10 cellular contexts compared by ENCODE assay signal in the genomic region with DNA sequence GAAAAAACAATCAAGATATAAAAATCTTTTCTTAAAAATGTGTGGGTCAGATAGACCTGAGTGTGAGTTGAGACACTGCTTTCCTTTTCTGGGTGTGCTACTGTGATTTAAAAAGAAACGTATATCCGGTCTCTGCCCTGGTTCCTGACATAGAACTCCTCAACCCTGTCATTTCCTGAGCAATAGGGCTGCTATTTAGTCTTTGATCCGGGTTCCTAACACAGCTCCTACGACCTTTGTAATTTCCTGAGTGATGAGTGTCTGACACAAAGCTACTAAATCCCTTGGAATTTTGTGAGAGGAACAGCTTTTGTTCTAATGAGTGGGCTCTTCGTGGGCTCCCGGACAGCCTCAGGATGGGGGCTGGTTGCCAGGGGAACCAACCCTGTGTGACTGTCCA.
DNase-seq lines count a peak whose midpoint lies in the region; ATAC-seq and TF ChIP-seq lines count a peak whose summit lies in the region.
"Had no signal": no experiment of that assay in that cellular context is flagged by ENCODE, and none has a peak within 500 bp of the region (broad histone marks: within the 10 kb centered on the region; RNA-seq: fewer than 3 reads in every experiment).

No MANE protein-coding gene starts in this region.

- H3K36me3 ChIP-seq in HUES6 (ENCODE audit: control insufficient read depth, insufficient read depth, low read length) (peaks cover 3% of the 10 kb centered on the region), right lobe of liver (peaks cover 0 to 12% (median 0%) of the 10 kb centered on the region in 4 donors)

- intact Hi-C loops in right lobe of liver (cut with DNase I) = loop anchor here in 1 of 2 donors (10.0 kb wide), 1 partner anchor 154 kb away; no protein-coding TSS in a partner anchor

- WGBS in right lobe of liver (ENCODE audit: insufficient coverage, low coverage, low lambda C conversion rate, missing lambda C conversion rate) = 17% methylated on average over 6 of the region's 6 CpGs

- H3K27me3 ChIP-seq in HUES6 (ENCODE audit: control insufficient read depth, insufficient read depth, low read length) (no peaks in the 10 kb centered on the region), right lobe of liver (no peaks in the 10 kb centered on the region)

- DNase-seq in COLO829 (ENCODE audit: low spot score) (peak; percentile 7), right lobe of liver (no peak), substantia nigra (lab: John Stamatoyannopoulos, UW) (no peak)
- peak; percentile 55 for DNase-seq in central memory CD4-positive, alpha-beta T cell
- DNase-seq in effector CD4-positive, alpha-beta T cell = no peak
- DNase-seq in activated effector memory CD4-positive, alpha-beta T cell treated with anti-CD3 and anti-CD28 coated beads, Interleukin-2, amount 50 U/mL, for 16 hours = no peak
- DNase-seq: NCI-H187 treated with DMSO at 0.1 percent for 48 hours, T-helper 9 cell had no signal

- peaks cover 36% of the 10 kb centered on the region for H3K4me1 ChIP-seq in HUES6 (ENCODE audit: control insufficient read depth, insufficient read depth, low read length)
- H3K4me1 ChIP-seq in right lobe of liver = no peaks in the 10 kb centered on the region

- H3K27ac ChIP-seq in HUES6 (ENCODE audit: low read depth, low read length) = 0 out of 2 replicates have a peak overlapping the region, but pooled peaks have one; percentile 50
- no peak overlapping the region for H3K27ac ChIP-seq in right lobe of liver
- H3K27ac ChIP-seq in substantia nigra (ENCODE audit: low read depth, low read length, poor library complexity, severe bottlenecking) = no peak overlapping the region

- ATAC-seq in right lobe of liver (peak; percentile 40 to 82 (median 62)), GM18502 (IDR thresholded peaks at IDR 0.05; ENCODE audit: poor library complexity, unreplicated experiment) (no peak)

- no peak for TF ChIP-seq POLR2A in right lobe of liver (IDR thresholded peaks at IDR 0.05)

- no peak overlapping the region for H3K9ac ChIP-seq in HUES6 (ENCODE audit: low read length)

- H3K9me3 ChIP-seq in HUES6 (ENCODE audit: control insufficient read depth, insufficient read depth, low read depth, low read length) (no peaks in the 10 kb centered on the region), right lobe of liver (no peaks in the 10 kb centered on the region)

- TF ChIP-seq CTCF in right lobe of liver (IDR thresholded peaks at IDR 0.05) = no peak

- H3K4me3 ChIP-seq in HUES6 (ENCODE audit: low read depth, low read length) (no peak overlapping the region), right lobe of liver (no peak overlapping the region)

Comparison
In these comparisons a context has a peak if more than half of its experiments do, and no peak if none do; other contexts are left out.
1. DNase-seq: peak in COLO829 (single experiment) and central memory CD4-positive, alpha-beta T cell (single experiment); none in right lobe of liver (0 of 3), effector CD4-positive, alpha-beta T cell (single experiment), activated effector memory CD4-positive, alpha-beta T cell treated with anti-CD3 and anti-CD28 coated beads, Interleukin-2, amount 50 U/mL, for 16 hours (single experiment) and substantia nigra (0 of 49).